13 cellular contexts compared by ENCODE assay signal in the genomic region with DNA sequence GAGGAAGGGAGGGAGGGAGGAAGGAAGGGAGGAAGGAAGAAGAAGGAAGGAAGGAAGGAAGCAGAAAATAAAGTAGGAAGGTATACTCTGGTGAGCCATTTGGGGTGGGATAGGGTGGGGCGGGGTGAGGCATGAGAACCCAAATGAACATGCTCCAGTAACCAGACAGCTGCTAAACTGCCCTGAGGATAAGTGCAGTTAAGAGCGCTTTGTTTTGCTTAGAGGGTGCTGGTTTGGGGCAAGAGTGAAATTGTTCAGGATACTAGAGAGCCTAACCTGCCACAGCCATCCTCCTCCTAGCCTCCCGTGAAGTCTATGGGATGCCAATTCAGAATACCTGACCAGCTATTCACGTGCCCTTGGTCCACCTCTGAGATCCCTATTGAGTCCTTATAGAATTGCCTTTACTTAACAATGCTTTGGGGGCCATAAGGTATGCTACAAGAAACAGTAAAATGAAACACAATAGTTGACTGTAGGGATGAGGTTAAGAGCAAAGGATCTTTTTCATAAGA. TPM values are rescaled to one million over a fixed set of nuclear protein-coding genes. Genes with fewer than 3 reads are reported as not detected.
A peak's percentile ranks its signal among the peaks of the same experiment; 100 is the strongest.
DNase-seq lines count a peak whose midpoint lies in the region; ATAC-seq and TF ChIP-seq lines count a peak whose summit lies in the region.
"Had no signal": no experiment of that assay in that cellular context is flagged by ENCODE, and none has a peak within 500 bp of the region (broad histone marks: within the 10 kb centered on the region; RNA-seq: fewer than 3 reads in every experiment).

No MANE protein-coding gene starts in this region.

- H3K79me2 ChIP-seq in GM23338 (replicated peaks; ENCODE audit: insufficient read depth) = no peaks in the 10 kb centered on the region

- H3F3A ChIP-seq in GM23338 (replicated peaks; ENCODE audit: low read depth) = no peaks in the 10 kb centered on the region

- no peaks in the 10 kb centered on the region; the same call in 1 of the 2 replicates for H3K27me3 ChIP-seq in GM23338 (ENCODE audit: insufficient read depth)
- H3K27me3 ChIP-seq in colonic mucosa = no peaks in the 10 kb centered on the region

- no peak overlapping the region for H3K9ac ChIP-seq in colonic mucosa (ENCODE audit: low read depth in 2 of 2, low read length in 2 of 2)

- H3K4me1 Mint-ChIP-seq in GM23338 (peaks cover 31% of the 10 kb centered on the region), WTC11 (peaks cover 43% of the 10 kb centered on the region), memory B cell (no peaks in the 10 kb centered on the region)
- H3K4me1 Mint-ChIP-seq: B cell; CD4-positive, alpha-beta memory T cell had no signal

- H2AFZ ChIP-seq in GM23338 = no peak overlapping the region

- POLR2A ChIA-PET in WTC11 (lab: Charles Lee) = interaction anchor here (1.0 kb wide), 1 partner anchor 59 kb away, joined by 3 read pairs; a partner anchor contains a TSS

- H3K27ac ChIP-seq in GM23338 (ENCODE audit: low read depth) (no peak overlapping the region), coronary artery (no peak overlapping the region), colonic mucosa (no peak overlapping the region)

- peaks cover 29% of the 10 kb centered on the region for H3K4me1 ChIP-seq in GM23338 (ENCODE audit: insufficient read depth)
- H3K4me1 ChIP-seq in colonic mucosa = no peaks in the 10 kb centered on the region

- no peaks in the 10 kb centered on the region; the same call in 2 of the 3 replicates for H3K9me3 Mint-ChIP-seq in GM23338
- H3K9me3 Mint-ChIP-seq in WTC11 = peaks cover 4% of the 10 kb centered on the region
- H3K9me3 Mint-ChIP-seq in memory B cell = peaks cover 1% of the 10 kb centered on the region
- H3K9me3 Mint-ChIP-seq: CD4-positive, alpha-beta memory T cell had no signal

- ATAC-seq in GM23338 (peak; percentile 85), WTC11 (peak; percentile 81), memory B cell (ENCODE audit: low read depth) (no peak), HG03378 (IDR thresholded peaks at IDR 0.05; ENCODE audit: unreplicated experiment) (no peak)
- ATAC-seq: HepG2 had no signal

- H3K27ac Mint-ChIP-seq in GM23338 (no peak overlapping the region), WTC11 (no peak overlapping the region), memory B cell (peak overlapping the region; percentile 59)
- H3K27ac Mint-ChIP-seq: B cell had no signal

- DNase-seq in GM23338 (ENCODE audit: low spot score) (peak; percentile 27), NCI-H69 (lab: John Stamatoyannopoulos, UW) (peak; percentile 12), WTC11 (ENCODE audit: low spot score) (no peak), memory B cell (ENCODE audit: low spot score in 2 of 2) (no peak), coronary artery (ENCODE audit: low spot score) (no peak), colonic mucosa (no peak)
- DNase-seq: C1 segment of cervical spinal cord; CD4-positive, alpha-beta memory T cell; DMS79; H7 had no signal

- no peak overlapping the region for H3K4me2 ChIP-seq in GM23338

- H4K20me1 ChIP-seq in GM23338 (replicated peaks; ENCODE audit: insufficient read depth) = no peaks in the 10 kb centered on the region

- peaks cover 3% of the 10 kb centered on the region for H3K27me3 Mint-ChIP-seq in GM23338 (ENCODE audit: insufficient read depth, low read depth, poor library complexity)
- H3K27me3 Mint-ChIP-seq in WTC11 (ENCODE audit: low read depth) = peaks cover 7% of the 10 kb centered on the region; the same call in 1 of the 2 replicates
- H3K27me3 Mint-ChIP-seq in memory B cell = peaks cover 5% of the 10 kb centered on the region

- H3K9me2 ChIP-seq in GM23338 (ENCODE audit: insufficient read depth) = no peaks in the 10 kb centered on the region

- H3K4me3 ChIP-seq in GM23338 (no peak overlapping the region), coronary artery (no peak overlapping the region), colonic mucosa (no peak overlapping the region)

- no peaks in the 10 kb centered on the region for H3K36me3 Mint-ChIP-seq in GM23338 (ENCODE audit: low read depth)
- H3K36me3 Mint-ChIP-seq in WTC11 = no peaks in the 10 kb centered on the region
- no peaks in the 10 kb centered on the region for H3K36me3 Mint-ChIP-seq in memory B cell
- H3K36me3 Mint-ChIP-seq: CD4-positive, alpha-beta memory T cell had no signal

- TF ChIP-seq CTCF in GM23338 (conservative IDR thresholded peaks at IDR 0.05; ENCODE audit: low read depth in 2 of 2) (no peak), WTC11 (IDR thresholded peaks at IDR 0.05) (no peak), coronary artery (IDR thresholded peaks at IDR 0.05) (no peak), colonic mucosa (IDR thresholded peaks at IDR 0.05) (no peak)

- no peaks in the 10 kb centered on the region for H3K9me3 ChIP-seq in colonic mucosa

- intact Hi-C loops in colonic mucosa (cut with DNase I) = loop anchor here (10.0 kb wide), 1 partner anchor 65 kb away; no protein-coding TSS in a partner anchor

- CTCF ChIA-PET in WTC11 (lab: Charles Lee) = interaction anchor here (0.8 kb wide), 1 partner anchor 45 kb away, joined by 4 read pairs; no protein-coding TSS in a partner anchor

- no peak overlapping the region for H3K4me3 Mint-ChIP-seq in GM23338
- no peak overlapping the region for H3K4me3 Mint-ChIP-seq in WTC11
- no peak overlapping the region for H3K4me3 Mint-ChIP-seq in memory B cell
- H3K4me3 Mint-ChIP-seq: B cell; CD4-positive, alpha-beta memory T cell had no signal

- H3K36me3 ChIP-seq in GM23338 (ENCODE audit: insufficient read depth) (no peaks in the 10 kb centered on the region), colonic mucosa (no peaks in the 10 kb centered on the region)

TF ChIP-seq in GM23338, 12 proteins besides CTCF, POLR2A, EP300 and RAD21 (continues in another document):
- TF ChIP-seq EZH2 (IDR thresholded peaks at IDR 0.05; ENCODE audit: low read depth, unreplicated experiment) = no peak
- TF ChIP-seq, protein P1, sequence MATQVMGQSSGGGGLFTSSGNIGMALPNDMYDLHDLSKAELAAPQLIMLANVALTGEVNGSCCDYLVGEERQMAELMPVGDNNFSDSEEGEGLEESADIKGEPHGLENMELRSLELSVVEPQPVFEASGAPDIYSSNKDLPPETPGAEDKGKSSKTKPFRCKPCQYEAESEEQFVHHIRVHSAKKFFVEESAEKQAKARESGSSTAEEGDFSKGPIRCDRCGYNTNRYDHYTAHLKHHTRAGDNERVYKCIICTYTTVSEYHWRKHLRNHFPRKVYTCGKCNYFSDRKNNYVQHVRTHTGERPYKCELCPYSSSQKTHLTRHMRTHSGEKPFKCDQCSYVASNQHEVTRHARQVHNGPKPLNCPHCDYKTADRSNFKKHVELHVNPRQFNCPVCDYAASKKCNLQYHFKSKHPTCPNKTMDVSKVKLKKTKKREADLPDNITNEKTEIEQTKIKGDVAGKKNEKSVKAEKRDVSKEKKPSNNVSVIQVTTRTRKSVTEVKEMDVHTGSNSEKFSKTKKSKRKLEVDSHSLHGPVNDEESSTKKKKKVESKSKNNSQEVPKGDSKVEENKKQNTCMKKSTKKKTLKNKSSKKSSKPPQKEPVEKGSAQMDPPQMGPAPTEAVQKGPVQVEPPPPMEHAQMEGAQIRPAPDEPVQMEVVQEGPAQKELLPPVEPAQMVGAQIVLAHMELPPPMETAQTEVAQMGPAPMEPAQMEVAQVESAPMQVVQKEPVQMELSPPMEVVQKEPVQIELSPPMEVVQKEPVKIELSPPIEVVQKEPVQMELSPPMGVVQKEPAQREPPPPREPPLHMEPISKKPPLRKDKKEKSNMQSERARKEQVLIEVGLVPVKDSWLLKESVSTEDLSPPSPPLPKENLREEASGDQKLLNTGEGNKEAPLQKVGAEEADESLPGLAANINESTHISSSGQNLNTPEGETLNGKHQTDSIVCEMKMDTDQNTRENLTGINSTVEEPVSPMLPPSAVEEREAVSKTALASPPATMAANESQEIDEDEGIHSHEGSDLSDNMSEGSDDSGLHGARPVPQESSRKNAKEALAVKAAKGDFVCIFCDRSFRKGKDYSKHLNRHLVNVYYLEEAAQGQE (IDR thresholded peaks at IDR 0.05; ENCODE audit: unreplicated experiment) = no peak
- TF ChIP-seq ZNF114 (CRISPR knock-in tag; IDR thresholded peaks at IDR 0.05) = no peak
- no peak for TF ChIP-seq ZNF331 (CRISPR knock-in tag; IDR thresholded peaks at IDR 0.05; ENCODE audit: low read depth)
- TF ChIP-seq NANOG (IDR thresholded peaks at IDR 0.05; ENCODE audit: borderline replicate concordance) = no peak

TF ChIP-seq in WTC11, 78 proteins besides CTCF, POLR2A, EP300 and RAD21:
- TF ChIP-seq SMAD3 (CRISPR knock-in tag; IDR thresholded peaks at IDR 0.05; ENCODE audit: borderline replicate concordance) = no peak

RNA-seq across cellular contexts. Expression of a gene that starts 59.0 kb away (rescaled TPM):
- total RNA-seq in GM23338 (2014; rRNA removed; shearing (Covaris generic)) = 17.2 and 19.3 TPM in 2 replicates
- polyA plus RNA-seq in GM23338 (2016; fragmentation: Nextera tagmentation; extraction: Ambion mirVana) = 12.6 and 16.2 TPM in 2 replicates
- total RNA-seq in WTC11 (2021) (12.5 to 19.4 TPM (median 14.6 TPM) in 3 replicates), colonic mucosa (10 to 100 TPM; 17.7 to 34.0 TPM)

Comparison
In these comparisons a context has a peak if more than half of its experiments do, and no peak if none do; other contexts are left out.
1. ATAC-seq: peak in GM23338 (single experiment) and WTC11 (single experiment); none in memory B cell (single experiment) and HG03378 (single experiment).
2. DNase-seq: peak in GM23338 (single experiment) and NCI-H69 (single experiment); none in WTC11 (single experiment), memory B cell (0 of 2), coronary artery (single experiment) and colonic mucosa (single experiment).